1 cellular context compared by ENCODE assay signal in genomic region chr21:33412832-33413519, GRCh38.
TF ChIP-seq lines count a peak whose summit lies in the region.

No MANE protein-coding gene starts in this region.

TF ChIP-seq in IMR-90, 13 proteins besides CTCF, POLR2A, EP300 and RAD21:
- no peak for TF ChIP-seq CEBPB (IDR thresholded peaks at IDR 0.05; ENCODE audit: low read depth, low read length)
- TF ChIP-seq SMC3 (IDR thresholded peaks at IDR 0.05; ENCODE audit: low read depth, low read length): no peak
- TF ChIP-seq ELK1 (IDR thresholded peaks at IDR 0.05; ENCODE audit: borderline replicate concordance, low read depth, low read length): no peak
- no peak for TF ChIP-seq RCOR1 (IDR thresholded peaks at IDR 0.05; ENCODE audit: insufficient replicate concordance, low read length)
- TF ChIP-seq RFX5 (IDR thresholded peaks at IDR 0.05; ENCODE audit: low read depth, low read length): no peak
- no peak for TF ChIP-seq FOS (IDR thresholded peaks at IDR 0.05; ENCODE audit: low read depth, low read length)
- no peak for TF ChIP-seq MAZ (IDR thresholded peaks at IDR 0.05; ENCODE audit: borderline replicate concordance, low read depth, low read length)
- TF ChIP-seq BHLHE40 (IDR thresholded peaks at IDR 0.05; ENCODE audit: low read depth, low read length): no peak
- no peak for TF ChIP-seq CHD1 (IDR thresholded peaks at IDR 0.05; ENCODE audit: low read depth, low read length)
- TF ChIP-seq, protein P1, sequence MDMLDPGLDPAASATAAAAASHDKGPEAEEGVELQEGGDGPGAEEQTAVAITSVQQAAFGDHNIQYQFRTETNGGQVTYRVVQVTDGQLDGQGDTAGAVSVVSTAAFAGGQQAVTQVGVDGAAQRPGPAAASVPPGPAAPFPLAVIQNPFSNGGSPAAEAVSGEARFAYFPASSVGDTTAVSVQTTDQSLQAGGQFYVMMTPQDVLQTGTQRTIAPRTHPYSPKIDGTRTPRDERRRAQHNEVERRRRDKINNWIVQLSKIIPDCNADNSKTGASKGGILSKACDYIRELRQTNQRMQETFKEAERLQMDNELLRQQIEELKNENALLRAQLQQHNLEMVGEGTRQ (IDR thresholded peaks at IDR 0.05; ENCODE audit: low read depth, low read length): no peak
- no peak for TF ChIP-seq NFE2L2 (IDR thresholded peaks at IDR 0.05; ENCODE audit: low read depth, low read length)
- TF ChIP-seq MXI1 (IDR thresholded peaks at IDR 0.05; ENCODE audit: borderline replicate concordance, low read depth, low read length): no peak
- no peak for TF ChIP-seq MAFK (IDR thresholded peaks at IDR 0.05; ENCODE audit: low read depth, low read length)
